ENCODE assay signal across 9 cellular contexts in the genomic region with DNA sequence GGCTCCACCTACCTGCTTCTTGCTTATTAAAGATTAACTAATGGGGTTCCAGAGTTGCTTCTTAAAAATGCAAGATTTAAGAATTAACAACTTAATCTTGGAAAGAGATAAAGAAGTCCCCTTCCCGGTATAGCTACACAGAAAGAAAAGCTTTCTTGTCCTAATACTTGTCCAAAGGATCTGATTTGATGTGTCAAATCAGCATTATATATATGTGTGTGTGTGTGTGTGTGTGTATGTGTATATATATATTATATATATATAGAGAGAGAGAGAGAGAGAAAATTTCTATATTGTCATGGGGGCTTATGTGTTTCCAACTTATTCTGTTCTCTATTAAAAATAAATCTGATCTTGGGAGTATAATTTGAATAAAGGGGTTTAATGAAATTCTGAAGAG. TPM values are rescaled to one million over a fixed set of nuclear protein-coding genes. Genes with fewer than 3 reads are reported as not detected.
DNase-seq lines count a peak whose midpoint lies in the region; ATAC-seq and TF ChIP-seq lines count a peak whose summit lies in the region.
"Had no signal": no experiment of that assay in that cellular context is flagged by ENCODE, and none has a peak within 500 bp of the region (broad histone marks: within the 10 kb centered on the region; RNA-seq: fewer than 3 reads in every experiment).

No MANE protein-coding gene starts in this region.

- intact Hi-C loops in dorsolateral prefrontal cortex (cut with DNase I) = loop anchor here in 1 of 2 donors (10.0 kb wide), 2 partner anchors 79 to 219 kb away; a partner anchor contains a TSS

- H4K20me1 ChIP-seq in Loucy (ENCODE audit: insufficient read depth, low read length, poor library complexity, severe bottlenecking) = no peaks in the 10 kb centered on the region

- H3K27ac ChIP-seq in dorsolateral prefrontal cortex = peak overlapping the region in 58 of 59 donors; percentile 7 to 92 (median 82)

- H3K4me3 Mint-ChIP-seq in nephron progenitor cell = peak overlapping the region; percentile 100

- peak overlapping the region; percentile 77 for H3K4me2 ChIP-seq in Loucy (ENCODE audit: low read depth, low read length, poor library complexity, severe bottlenecking)

- DNase-seq in AG10803 (ENCODE audit: low read depth) (no peak), dorsolateral prefrontal cortex (no peak), nephron progenitor cell (no peak), left lobe of liver (ENCODE audit: low spot score) (no peak), NOMO-1 treated with dmso at 0.1 percent for 144 hours (lab: John Stamatoyannopoulos, UW; ENCODE audit: unreplicated experiment) (no peak), SIG-M5 (lab: John Stamatoyannopoulos, UW) (no peak)

- TF ChIP-seq CTCF in AG10803 (conservative IDR thresholded peaks at IDR 0.05; ENCODE audit: low read length) (no peak), Loucy (conservative IDR thresholded peaks at IDR 0.05; ENCODE audit: low read length) (no peak), dorsolateral prefrontal cortex (IDR thresholded peaks at IDR 0.05 in 54 of 56, conservative IDR thresholded peaks at IDR 0.05 in 2 of 56; ENCODE audit: low read depth in 1 of 56, partially characterized antibody in 56 of 56) (no peak), nephron progenitor cell (IDR thresholded peaks at IDR 0.05) (no peak)

- no peaks in the 10 kb centered on the region for H3K9me2 ChIP-seq in Loucy (replicated peaks; ENCODE audit: low read depth, low read length)

- ATAC-seq in left lobe of liver = no peak
- no peak for ATAC-seq in GM18520 (IDR thresholded peaks at IDR 0.05; ENCODE audit: unreplicated experiment)

- peaks cover 24% of the 10 kb centered on the region for H3K4me1 ChIP-seq in Loucy (ENCODE audit: insufficient read depth, low read length, poor library complexity, severe bottlenecking)

- H3K4me1 Mint-ChIP-seq in nephron progenitor cell = peaks cover 33% of the 10 kb centered on the region

- peak overlapping the region; percentile 98 for H3K27ac Mint-ChIP-seq in nephron progenitor cell

- H3K9me3 ChIP-seq in Loucy (ENCODE audit: insufficient read depth, low read depth, low read length) = no peaks in the 10 kb centered on the region

- no peaks in the 10 kb centered on the region for H3K36me3 Mint-ChIP-seq in nephron progenitor cell (ENCODE audit: low read depth)

- H3K9ac ChIP-seq in Loucy (ENCODE audit: low read depth, low read length, poor library complexity, severe bottlenecking) = peak overlapping the region; percentile 97

- no peaks in the 10 kb centered on the region for H3K27me3 ChIP-seq in Loucy (ENCODE audit: insufficient read depth, low read length, poor library complexity, severe bottlenecking)
- H3K27me3 ChIP-seq in dorsolateral prefrontal cortex = no peaks in the 10 kb centered on the region

- H3K79me2 ChIP-seq in Loucy (ENCODE audit: insufficient read depth, low read length) = peaks cover 3% of the 10 kb centered on the region

- H3K9me3 Mint-ChIP-seq in nephron progenitor cell = no peaks in the 10 kb centered on the region

- H3K4me3 ChIP-seq in AG10803 (ENCODE audit: low read length) = peak overlapping the region; percentile 68
- H3K4me3 ChIP-seq in Loucy (ENCODE audit: low read length, poor library complexity, severe bottlenecking) = peak overlapping the region; percentile 98
- H3K4me3 ChIP-seq in dorsolateral prefrontal cortex = peak overlapping the region; percentile 37 to 89 (median 75)

- H3K36me3 ChIP-seq in Loucy (ENCODE audit: insufficient read depth, low read length) = no peaks in the 10 kb centered on the region

- peaks cover 25% of the 10 kb centered on the region for H3F3A ChIP-seq in Loucy (ENCODE audit: low read depth)

- peaks cover 10% of the 10 kb centered on the region for H3K27me3 Mint-ChIP-seq in nephron progenitor cell (ENCODE audit: low read depth, poor library complexity)

- peak overlapping the region; percentile 98 for H2AFZ ChIP-seq in Loucy (ENCODE audit: low read length)

RNA-seq across cellular contexts. Expression of a gene that starts 4.6 kb away (rescaled TPM):
- total RNA-seq in dorsolateral prefrontal cortex (10 to 100 TPM; 16.9 to 48.3 (median 28.5) TPM), left lobe of liver (4.7 TPM)

RNA-seq across cellular contexts. Expression of a gene that starts 33.4 kb away (rescaled TPM):
- total RNA-seq in dorsolateral prefrontal cortex (under 1 TPM in 5 of 120 experiments, not detected in 115; 0.17 to 0.28 (median 0.19) TPM), left lobe of liver (not detected)
- total RNA-seq: dermis microvascular lymphatic vessel endothelial cell had no signal
